12 cellular contexts compared by ENCODE assay signal in the genomic region with DNA sequence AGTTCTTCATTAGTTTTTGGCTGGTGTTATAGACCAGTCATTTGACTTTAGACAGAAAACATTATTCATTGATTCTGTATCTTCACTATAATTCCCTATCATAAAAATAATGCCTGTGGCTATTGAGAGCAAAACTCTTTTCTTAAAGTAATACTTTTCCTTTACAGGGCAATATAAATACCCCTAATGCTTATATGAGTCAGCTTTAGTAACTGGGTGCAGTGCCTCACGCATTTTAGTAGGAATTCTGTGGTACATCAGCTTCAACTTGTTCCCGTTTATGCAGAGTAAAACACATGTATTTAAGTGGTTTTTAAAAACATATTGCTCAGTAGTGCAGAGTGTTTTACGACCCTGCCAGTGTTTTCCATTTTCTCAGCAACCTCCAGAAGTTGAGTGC.
DNase-seq lines count a peak whose midpoint lies in the region; ATAC-seq, FAIRE-seq and TF ChIP-seq lines count a peak whose summit lies in the region.
"Had no signal": no experiment of that assay in that cellular context is flagged by ENCODE, and none has a peak within 500 bp of the region (broad histone marks: within the 10 kb centered on the region; RNA-seq: fewer than 3 reads in every experiment).

No MANE protein-coding gene starts in this region.

- H3K36me3 ChIP-seq in heart right ventricle: peaks cover 0 to 100% (median 85%) of the 10 kb centered on the region in 9 donors
- peaks cover 62 to 68% of the 10 kb centered on the region in 2 experiments for H3K36me3 ChIP-seq in endothelial cell of umbilical vein (ENCODE audit: control insufficient read depth in 2 of 2, extremely low read depth in 1 of 2, insufficient read depth in 2 of 2, low read length in 2 of 2)
- peaks cover 66 to 100% (median 90%) of the 10 kb centered on the region in 4 donors for H3K36me3 ChIP-seq in upper lobe of left lung

- intact Hi-C loops in heart right ventricle (cut with DNase I) (loop anchor here in 9 of 10 donors (1.0 to 10.0 kb wide), 7 partner anchors 62 to 114 kb away; a partner anchor contains a TSS), Right ventricle myocardium superior (cut with DNase I) (no loop called here), endothelial cell of umbilical vein (cut with micrococcal nuclease) (loop anchor here (5.0 kb wide), 1 partner anchor 47 kb away; no protein-coding TSS in a partner anchor)

- no peak overlapping the region for H3K9ac ChIP-seq in endothelial cell of umbilical vein (replicated peaks; ENCODE audit: extremely low read depth, insufficient read depth, low read length)

- no peak overlapping the region for H3K4me2 ChIP-seq in endothelial cell of umbilical vein (ENCODE audit: insufficient read depth, low read length)

- no peak for FAIRE-seq in endothelial cell of umbilical vein (lab: Jason Lieb, UNC)

- H3K4me3 ChIP-seq in heart right ventricle: no peak overlapping the region
- no peak overlapping the region for H3K4me3 ChIP-seq in endothelial cell of umbilical vein (replicated peaks in 1 of 3; ENCODE audit: insufficient read depth in 1 of 3, low read depth in 1 of 3, low read length in 3 of 3)
- H3K4me3 ChIP-seq in upper lobe of left lung: no peak overlapping the region
- H3K4me3 ChIP-seq: colonic mucosa had no signal

- H3K9me1 ChIP-seq in endothelial cell of umbilical vein (replicated peaks; ENCODE audit: control insufficient read depth, extremely low read depth, insufficient read depth, low read length): no peaks in the 10 kb centered on the region

- peaks cover 62% of the 10 kb centered on the region for H3K36me3 Mint-ChIP-seq in osteocyte (ENCODE audit: unreplicated experiment)

- H3K9me3 Mint-ChIP-seq in osteocyte (ENCODE audit: unreplicated experiment): no peaks in the 10 kb centered on the region
- H3K9me3 Mint-ChIP-seq: activated CD8-positive, alpha-beta T cell treated with anti-CD3 and anti-CD28 coated beads for 36 hours; CD4-positive, alpha-beta T cell had no signal

- 74 to 88% methylated on average over 3 of the region's 3 CpGs for WGBS in heart right ventricle, 2 donors
- WGBS in upper lobe of left lung, 2 donors: 77 to 78% methylated on average over 3 of the region's 3 CpGs

- no peak for TF ChIP-seq EP300 in upper lobe of left lung (IDR thresholded peaks at IDR 0.05)

- ATAC-seq in heart right ventricle (no peak), Right ventricle myocardium superior (ENCODE audit: poor library complexity) (no peak), upper lobe of left lung (ENCODE audit: low FRiP score in 2 of 2) (no peak), foreskin keratinocyte (no peak), GM21423 (IDR thresholded peaks at IDR 0.05; ENCODE audit: unreplicated experiment) (no peak)
- ATAC-seq: activated CD8-positive, alpha-beta T cell treated with anti-CD3 and anti-CD28 coated beads for 36 hours had no signal

- peaks cover 72% of the 10 kb centered on the region for H3K79me2 ChIP-seq in endothelial cell of umbilical vein (ENCODE audit: control insufficient read depth, insufficient read depth, low read length)

- TF ChIP-seq CTCF in heart right ventricle (IDR thresholded peaks at IDR 0.05) (no peak), endothelial cell of umbilical vein (IDR thresholded peaks at IDR 0.05; ENCODE audit: extremely low read depth in 1 of 2, insufficient read depth in 1 of 2, low read depth in 1 of 2, low read length in 2 of 2) (no peak), osteocyte (IDR thresholded peaks at IDR 0.05) (no peak), upper lobe of left lung (IDR thresholded peaks at IDR 0.05) (no peak), foreskin keratinocyte (conservative IDR thresholded peaks at IDR 0.05) (no peak)

- no peaks in the 10 kb centered on the region for H3K27me3 Mint-ChIP-seq in osteocyte (ENCODE audit: unreplicated experiment)
- H3K27me3 Mint-ChIP-seq: activated CD8-positive, alpha-beta T cell treated with anti-CD3 and anti-CD28 coated beads for 36 hours; CD4-positive, alpha-beta T cell had no signal

- no peak overlapping the region for H3K4me3 Mint-ChIP-seq in osteocyte (ENCODE audit: unreplicated experiment)
- H3K4me3 Mint-ChIP-seq: activated CD8-positive, alpha-beta T cell treated with anti-CD3 and anti-CD28 coated beads for 36 hours; CD4-positive, alpha-beta T cell had no signal

- dilution Hi-C loops in endothelial cell of umbilical vein (cut with MboI; ENCODE audit: extremely low pct_ligation_motif_present, low sequenced_read_pairs): no loop called here

- H3K4me1 Mint-ChIP-seq in osteocyte (ENCODE audit: unreplicated experiment): peaks cover 20% of the 10 kb centered on the region

- H2AFZ ChIP-seq in endothelial cell of umbilical vein (ENCODE audit: low read depth, low read length): no peak overlapping the region

- H3K9me3 ChIP-seq in heart right ventricle (no peaks in the 10 kb centered on the region), endothelial cell of umbilical vein (replicated peaks; ENCODE audit: control insufficient read depth, insufficient read depth, low read length) (no peaks in the 10 kb centered on the region), upper lobe of left lung (no peaks in the 10 kb centered on the region)
- H3K9me3 ChIP-seq: colonic mucosa had no signal

- CTCF ChIA-PET in endothelial cell of umbilical vein (lab: Charles Lee): interaction anchor here (0.9 to 3.4 kb wide), 5 partner anchors 99 to 123 kb away, joined by 3 to 16 read pairs (median 9); no protein-coding TSS in a partner anchor

- peak overlapping the region in 9 of 10 donors; percentile 3 to 77 (median 45) for H3K27ac ChIP-seq in heart right ventricle
- H3K27ac ChIP-seq in endothelial cell of umbilical vein (ENCODE audit: insufficient read depth, low read depth, low read length): peak overlapping the region; percentile 91
- peak overlapping the region; percentile 17 to 77 (median 37) for H3K27ac ChIP-seq in upper lobe of left lung
- no peak overlapping the region for H3K27ac ChIP-seq in foreskin keratinocyte
- H3K27ac ChIP-seq: colonic mucosa had no signal

- TF ChIP-seq POLR2A in endothelial cell of umbilical vein (IDR thresholded peaks at IDR 0.05; ENCODE audit: low read depth, low read length): no peak
- no peak for TF ChIP-seq POLR2A in upper lobe of left lung (IDR thresholded peaks at IDR 0.05)

- H3K27ac Mint-ChIP-seq in osteocyte (ENCODE audit: unreplicated experiment): peak overlapping the region; percentile 82
- H3K27ac Mint-ChIP-seq: activated CD8-positive, alpha-beta T cell treated with anti-CD3 and anti-CD28 coated beads for 36 hours; CD4-positive, alpha-beta T cell had no signal

- no peaks in the 10 kb centered on the region for H3K27me3 ChIP-seq in heart right ventricle
- no peaks in the 10 kb centered on the region for H3K27me3 ChIP-seq in endothelial cell of umbilical vein (ENCODE audit: control insufficient read depth in 2 of 2, insufficient read depth in 2 of 2, low read length in 2 of 2)
- H3K27me3 ChIP-seq in upper lobe of left lung: no peaks in the 10 kb centered on the region
- no peaks in the 10 kb centered on the region for H3K27me3 ChIP-seq in foreskin keratinocyte
- H3K27me3 ChIP-seq: colonic mucosa had no signal

- H4K20me1 ChIP-seq in endothelial cell of umbilical vein (replicated peaks; ENCODE audit: control insufficient read depth, extremely low read depth, insufficient read depth, low read length): no peaks in the 10 kb centered on the region

- BruUV-seq in endothelial cell of umbilical vein (replicated peaks; lab: Mats Ljungman, UMichigan): no TSS peak

- H3K4me1 ChIP-seq in heart right ventricle (peaks cover 13 to 95% (median 68%) of the 10 kb centered on the region in 9 donors), endothelial cell of umbilical vein (ENCODE audit: control insufficient read depth, extremely low read depth, insufficient read depth, low read length) (peaks cover 54% of the 10 kb centered on the region), upper lobe of left lung (peaks cover 27 to 61% (median 49%) of the 10 kb centered on the region in 4 donors), foreskin keratinocyte (no peaks in the 10 kb centered on the region)
- H3K4me1 ChIP-seq: colonic mucosa had no signal

- POLR2A ChIA-PET in endothelial cell of umbilical vein (lab: Charles Lee): no interaction called here

- DNase-seq in heart right ventricle (no peak), Right ventricle myocardium superior (no peak), endothelial cell of umbilical vein (ENCODE audit: low read depth, low spot score) (no peak), osteocyte (ENCODE audit: extremely low spot score, unreplicated experiment) (no peak), upper lobe of left lung (no peak), NCI-H1417 treated with DMSO at 0.1 percent for 48 hours (lab: John Stamatoyannopoulos, UW) (no peak), foreskin keratinocyte (no peak)
- DNase-seq: activated CD8-positive, alpha-beta T cell treated with anti-CD3 and anti-CD28 coated beads for 36 hours; CD4-positive, alpha-beta T cell; colonic mucosa; left cardiac atrium had no signal

TF ChIP-seq in endothelial cell of umbilical vein, 7 proteins besides CTCF, POLR2A, EP300 and RAD21:
- TF ChIP-seq POLR2AphosphoS5 (IDR thresholded peaks at IDR 0.05; ENCODE audit: insufficient read depth, low read depth, low read length): no peak
- no peak for TF ChIP-seq EZH2 (IDR thresholded peaks at IDR 0.05; ENCODE audit: borderline replicate concordance, low read depth, low read length, severe bottlenecking)
- no peak for TF ChIP-seq FOS (IDR thresholded peaks at IDR 0.05; ENCODE audit: borderline replicate concordance, insufficient read depth, low read length)
- no peak for TF ChIP-seq GATA2 (IDR thresholded peaks at IDR 0.05; ENCODE audit: insufficient read depth, insufficient read length, low read depth, low read length)
- TF ChIP-seq, protein P1, sequence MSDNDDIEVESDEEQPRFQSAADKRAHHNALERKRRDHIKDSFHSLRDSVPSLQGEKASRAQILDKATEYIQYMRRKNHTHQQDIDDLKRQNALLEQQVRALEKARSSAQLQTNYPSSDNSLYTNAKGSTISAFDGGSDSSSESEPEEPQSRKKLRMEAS (IDR thresholded peaks at IDR 0.05; ENCODE audit: insufficient read depth, insufficient read length): no peak
- TF ChIP-seq JUN (IDR thresholded peaks at IDR 0.05; ENCODE audit: borderline replicate concordance, insufficient read depth, insufficient read length, low read depth): no peak
